In the genomic region with DNA sequence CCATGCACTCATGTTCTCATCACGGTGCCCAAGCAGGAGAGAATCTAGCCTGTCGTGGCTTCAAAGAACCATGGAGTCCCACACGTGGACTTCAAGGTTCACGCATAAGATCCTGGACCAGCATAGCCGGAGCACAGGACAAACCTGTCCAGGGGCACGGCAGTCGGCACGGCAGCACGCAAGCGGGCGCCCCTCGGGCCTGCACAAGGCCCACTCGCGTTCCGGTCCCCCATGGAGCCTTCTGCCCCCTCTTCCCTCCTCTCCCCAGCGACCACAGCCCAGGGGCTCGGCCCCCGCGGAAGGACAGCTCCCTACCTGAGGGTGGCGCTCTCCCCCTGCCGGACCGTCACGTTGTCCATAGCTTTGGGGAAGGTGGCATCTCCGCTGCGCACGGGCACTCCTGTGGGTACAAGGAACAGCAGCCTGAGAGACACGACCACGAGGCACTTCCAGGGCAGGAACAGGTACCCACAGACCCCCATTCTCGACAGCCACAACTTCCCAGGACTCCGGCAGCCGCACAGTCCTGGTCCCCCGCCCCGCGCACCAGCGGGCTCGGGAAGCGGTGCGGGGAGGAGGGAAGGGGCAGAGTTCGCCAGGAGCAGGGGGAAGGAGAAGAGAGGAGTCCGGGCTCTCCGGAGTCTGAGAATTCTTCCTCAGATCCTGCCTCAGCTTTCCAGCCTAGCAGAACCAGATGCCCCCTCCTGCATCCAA, we compare ENCODE assay signal across 14 cellular contexts.
DNase-seq lines count a peak whose midpoint lies in the region; ATAC-seq and TF ChIP-seq lines count a peak whose summit lies in the region.
"Had no signal": no experiment of that assay in that cellular context is flagged by ENCODE, and none has a peak within 500 bp of the region (broad histone marks: within the 10 kb centered on the region; RNA-seq: fewer than 3 reads in every experiment).

No MANE protein-coding gene starts in this region.

- peak; percentile 35 to 61 for ATAC-seq in right cardiac atrium
- ATAC-seq in GM18861 (IDR thresholded peaks at IDR 0.05; ENCODE audit: unreplicated experiment) = no peak
- ATAC-seq in GM21367 (IDR thresholded peaks at IDR 0.05; ENCODE audit: unreplicated experiment) = no peak
- ATAC-seq in HG03354 (IDR thresholded peaks at IDR 0.05; ENCODE audit: poor library complexity, severe bottlenecking, unreplicated experiment) = no peak
- ATAC-seq in GM19328 (IDR thresholded peaks at IDR 0.05; ENCODE audit: unreplicated experiment) = no peak
- ATAC-seq: natural killer cell had no signal

- peak overlapping the region; percentile 62 to 85 (median 70) for H3K27ac Mint-ChIP-seq in nephron
- H3K27ac Mint-ChIP-seq: CD14-positive monocyte, natural killer cell had no signal

- no peaks in the 10 kb centered on the region for H3K36me3 ChIP-seq in right atrium auricular region
- H3K36me3 ChIP-seq: heart right ventricle had no signal

- H3K9me3 Mint-ChIP-seq in nephron = no peaks in the 10 kb centered on the region
- H3K9me3 Mint-ChIP-seq: natural killer cell had no signal

- 34% methylated on average over 41 of the region's 41 CpGs for WGBS in right cardiac atrium

- no peak overlapping the region for H3K4me3 ChIP-seq in right cardiac atrium (ENCODE audit: low read length)
- no peak overlapping the region for H3K4me3 ChIP-seq in right atrium auricular region
- H3K4me3 ChIP-seq: PC-9 had no signal

- no peak for DNase-seq in right cardiac atrium
- no peak for DNase-seq in right atrium auricular region (ENCODE audit: low spot score)
- DNase-seq in ecto neural progenitor cell (ENCODE audit: low spot score) = peak; percentile 63
- DNase-seq: activated T-cell treated with anti-CD3 and anti-CD28 coated beads for 4 hours, heart right ventricle, natural killer cell, NCI-H146, PC-9 had no signal

- H3K36me3 Mint-ChIP-seq in nephron (ENCODE audit: low read depth) = no peaks in the 10 kb centered on the region
- H3K36me3 Mint-ChIP-seq: CD14-positive monocyte, natural killer cell had no signal

- no peaks in the 10 kb centered on the region for H3K9me3 ChIP-seq in right cardiac atrium (ENCODE audit: control insufficient read depth, low read length)
- H3K9me3 ChIP-seq in right atrium auricular region = no peaks in the 10 kb centered on the region
- H3K9me3 ChIP-seq: heart right ventricle had no signal

- intact Hi-C loops in right cardiac atrium (cut with DNase I) = loop anchor here in 1 of 4 donors (5.0 to 10.0 kb wide), 3 partner anchors 120 to 1198 kb away; no protein-coding TSS in a partner anchor

- TF ChIP-seq CTCF in right atrium auricular region (IDR thresholded peaks at IDR 0.05) (no peak), nephron (IDR thresholded peaks at IDR 0.05; ENCODE audit: unreplicated experiment in 3 of 3) (peak; percentile 34 to 43 (median 41))

- H3K27me3 ChIP-seq in right cardiac atrium (ENCODE audit: control insufficient read depth, insufficient read depth) = peaks cover 2% of the 10 kb centered on the region
- H3K27me3 ChIP-seq in right atrium auricular region = peaks cover 8 to 10% of the 10 kb centered on the region in 2 donors

- peaks cover 42% of the 10 kb centered on the region for H3K27me3 Mint-ChIP-seq in nephron (ENCODE audit: low read depth)

- H3K4me1 Mint-ChIP-seq in nephron = peaks cover 38% of the 10 kb centered on the region
- H3K4me1 Mint-ChIP-seq: CD14-positive monocyte, natural killer cell had no signal

- H3K27ac ChIP-seq in right cardiac atrium (ENCODE audit: low read length) (no peak overlapping the region), right atrium auricular region (no peak overlapping the region)
- H3K27ac ChIP-seq: heart right ventricle, PC-9 had no signal

- H3K4me1 ChIP-seq in right cardiac atrium (ENCODE audit: control insufficient read depth, insufficient read depth, low read length) (peaks cover 2% of the 10 kb centered on the region), right atrium auricular region (peaks cover 0 to 13% of the 10 kb centered on the region in 2 donors)

- H3K4me3 Mint-ChIP-seq in nephron = peak overlapping the region; percentile 87 to 93 (median 90)
- H3K4me3 Mint-ChIP-seq: natural killer cell had no signal

Comparison
In these comparisons a context has a peak if more than half of its experiments do, and no peak if none do; other contexts are left out.
1. ATAC-seq: peak in right cardiac atrium (2 of 2); none in GM18861 (single experiment), GM21367 (single experiment), HG03354 (single experiment) and GM19328 (single experiment).
2. CTCF ChIP-seq: peak in nephron (3 of 3); none in right atrium auricular region (0 of 2).